Comparison of ENCODE assay signal across 18 cellular contexts in genomic region chr3:44930911-44931310, GRCh38. TPM values are rescaled to one million over a fixed set of nuclear protein-coding genes. Genes with fewer than 3 reads are reported as not detected.
A peak's percentile ranks its signal among the peaks of the same experiment; 100 is the strongest.
DNase-seq lines count a peak whose midpoint lies in the region; TF ChIP-seq lines count a peak whose summit lies in the region.
"Had no signal": no experiment of that assay in that cellular context is flagged by ENCODE, and none has a peak within 500 bp of the region (broad histone marks: within the 10 kb centered on the region; RNA-seq: fewer than 3 reads in every experiment).

No MANE protein-coding gene starts in this region.

- H3K9me3 ChIP-seq in parathyroid adenoma (ENCODE audit: control insufficient read depth, low read length) (no peaks in the 10 kb centered on the region), MG63 (no peaks in the 10 kb centered on the region)
- H3K9me3 ChIP-seq: A549, BLaER1 had no signal

- no peak overlapping the region for H2AFZ ChIP-seq in parathyroid adenoma
- H2AFZ ChIP-seq: GM23338 had no signal

- peaks cover 18% of the 10 kb centered on the region for H3K4me1 ChIP-seq in parathyroid adenoma
- H3K4me1 ChIP-seq: A549 had no signal

- H3K27ac ChIP-seq in parathyroid adenoma, result peak overlapping the region; percentile 2
- H3K27ac ChIP-seq: 22Rv1, A549, BLaER1 had no signal

- H3K4me3 Mint-ChIP-seq in T-helper 1 cell treated with Interleukin-12 subunit alpha and Interleukin-12 subunit beta and Interleukin-4 antibody, amounts not matched to agents 30 μg/mL and 1 μg/mL, for 36 hours, result no peak overlapping the region
- no peak overlapping the region for H3K4me3 Mint-ChIP-seq in nephron progenitor cell
- H3K4me3 Mint-ChIP-seq in activated T-helper 1 cell treated with anti-CD3 and anti-CD28 coated beads, Interleukin-12 subunit alpha, Interleukin-12 subunit beta, Interleukin-2, Interleukin-4 antibody, amounts not matched to agents 30 ng/mL and 10 ng/mL and 1 ng/mL, durations not matched to agents 14 hours and 24 hours and 36 hours, result no peak overlapping the region
- no peak overlapping the region for H3K4me3 Mint-ChIP-seq in activated CD4-positive, alpha-beta T cell treated with anti-CD3 and anti-CD28 coated beads, Interleukin-2, amount 10 ng/mL, durations not matched to agents 7 days and 5 days
- H3K4me3 Mint-ChIP-seq: CD14-positive monocyte; CD4-positive, alpha-beta memory T cell; GM23338 had no signal

- intact Hi-C loops in activated T-helper 1 cell treated with anti-CD3 and anti-CD28 coated beads, Interleukin-12 subunit alpha, Interleukin-12 subunit beta, Interleukin-2, Interleukin-4 antibody, amounts not matched to agents 30 ng/mL and 10 ng/mL and 1 ng/mL, durations not matched to agents 14 hours and 24 hours and 36 hours (cut with micrococcal nuclease), result no loop called here

- no peak overlapping the region for H3K4me2 ChIP-seq in parathyroid adenoma (ENCODE audit: low read length)
- H3K4me2 ChIP-seq: A549, BLaER1, GM23338 had no signal

- H3K36me3 Mint-ChIP-seq in T-helper 1 cell treated with Interleukin-12 subunit alpha and Interleukin-12 subunit beta and Interleukin-4 antibody, amounts not matched to agents 30 μg/mL and 1 μg/mL, for 36 hours (ENCODE audit: low read depth), result peaks cover 16% of the 10 kb centered on the region
- peaks cover 35% of the 10 kb centered on the region for H3K36me3 Mint-ChIP-seq in nephron progenitor cell (ENCODE audit: low read depth)
- H3K36me3 Mint-ChIP-seq in activated T-helper 1 cell treated with anti-CD3 and anti-CD28 coated beads, Interleukin-12 subunit alpha, Interleukin-12 subunit beta, Interleukin-2, Interleukin-4 antibody, amounts not matched to agents 30 ng/mL and 10 ng/mL and 1 ng/mL, durations not matched to agents 14 hours and 24 hours and 36 hours (ENCODE audit: low read depth), result peaks cover 18% of the 10 kb centered on the region
- H3K36me3 Mint-ChIP-seq in activated CD4-positive, alpha-beta T cell treated with anti-CD3 and anti-CD28 coated beads, Interleukin-2, amount 10 ng/mL, durations not matched to agents 7 days and 5 days (ENCODE audit: low read depth), result peaks cover 27% of the 10 kb centered on the region

- H3K27me3 ChIP-seq in parathyroid adenoma (ENCODE audit: control insufficient read depth, insufficient read depth, low read length), result no peaks in the 10 kb centered on the region
- no peaks in the 10 kb centered on the region for H3K27me3 ChIP-seq in MG63
- H3K27me3 ChIP-seq: BLaER1 had no signal

- DNase-seq in T-helper 1 cell (no peak), nephron progenitor cell (no peak), MG63 (no peak)
- no peak for DNase-seq in activated T-helper 1 cell treated with anti-CD3 and anti-CD28 coated beads, Interleukin-12 subunit alpha, Interleukin-12 subunit beta, Interleukin-2, Interleukin-4 antibody, amounts not matched to agents 30 ng/mL and 10 ng/mL and 1 ng/mL, durations not matched to agents 14 hours and 24 hours and 36 hours (ENCODE audit: low spot score)
- DNase-seq in activated CD4-positive, alpha-beta T cell treated with anti-CD3 and anti-CD28 coated beads, Interleukin-2, amount 10 ng/mL, durations not matched to agents 7 days and 5 days, result no peak
- DNase-seq: Calu3; CD4-positive, alpha-beta memory T cell; DMS79 treated with DMSO at 0.1 percent for 48 hours; GF-D8; HCEC 1CT had no signal

- H3K4me3 ChIP-seq in parathyroid adenoma (ENCODE audit: low read depth, low read length) (no peak overlapping the region), MG63 (no peak overlapping the region)
- H3K4me3 ChIP-seq: A549, BLaER1, GM23338 had no signal

- peaks cover 4% of the 10 kb centered on the region for H3K4me1 Mint-ChIP-seq in T-helper 1 cell treated with Interleukin-12 subunit alpha and Interleukin-12 subunit beta and Interleukin-4 antibody, amounts not matched to agents 30 μg/mL and 1 μg/mL, for 36 hours (ENCODE audit: low read depth)
- no peaks in the 10 kb centered on the region for H3K4me1 Mint-ChIP-seq in nephron progenitor cell
- peaks cover 5% of the 10 kb centered on the region for H3K4me1 Mint-ChIP-seq in activated T-helper 1 cell treated with anti-CD3 and anti-CD28 coated beads, Interleukin-12 subunit alpha, Interleukin-12 subunit beta, Interleukin-2, Interleukin-4 antibody, amounts not matched to agents 30 ng/mL and 10 ng/mL and 1 ng/mL, durations not matched to agents 14 hours and 24 hours and 36 hours (ENCODE audit: low read depth)
- peaks cover 14% of the 10 kb centered on the region for H3K4me1 Mint-ChIP-seq in activated CD4-positive, alpha-beta T cell treated with anti-CD3 and anti-CD28 coated beads, Interleukin-2, amount 10 ng/mL, durations not matched to agents 7 days and 5 days
- H3K4me1 Mint-ChIP-seq: CD14-positive monocyte had no signal

- H3K36me3 ChIP-seq in parathyroid adenoma (ENCODE audit: control insufficient read depth, insufficient read depth, low read length) (no peaks in the 10 kb centered on the region), MG63 (no peaks in the 10 kb centered on the region)

- H3K27ac Mint-ChIP-seq in T-helper 1 cell treated with Interleukin-12 subunit alpha and Interleukin-12 subunit beta and Interleukin-4 antibody, amounts not matched to agents 30 μg/mL and 1 μg/mL, for 36 hours, result peak overlapping the region; percentile 9
- peak overlapping the region; percentile 87 for H3K27ac Mint-ChIP-seq in nephron progenitor cell
- H3K27ac Mint-ChIP-seq in activated T-helper 1 cell treated with anti-CD3 and anti-CD28 coated beads, Interleukin-12 subunit alpha, Interleukin-12 subunit beta, Interleukin-2, Interleukin-4 antibody, amounts not matched to agents 30 ng/mL and 10 ng/mL and 1 ng/mL, durations not matched to agents 14 hours and 24 hours and 36 hours, result no peak overlapping the region
- no peak overlapping the region for H3K27ac Mint-ChIP-seq in activated CD4-positive, alpha-beta T cell treated with anti-CD3 and anti-CD28 coated beads, Interleukin-2, amount 10 ng/mL, durations not matched to agents 7 days and 5 days
- H3K27ac Mint-ChIP-seq: GM23338 had no signal

- no peak overlapping the region for H3K9ac ChIP-seq in parathyroid adenoma
- H3K9ac ChIP-seq: BLaER1 had no signal

- H3K9me3 Mint-ChIP-seq in T-helper 1 cell treated with Interleukin-12 subunit alpha and Interleukin-12 subunit beta and Interleukin-4 antibody, amounts not matched to agents 30 μg/mL and 1 μg/mL, for 36 hours, result no peaks in the 10 kb centered on the region
- no peaks in the 10 kb centered on the region for H3K9me3 Mint-ChIP-seq in nephron progenitor cell
- H3K9me3 Mint-ChIP-seq in activated T-helper 1 cell treated with anti-CD3 and anti-CD28 coated beads, Interleukin-12 subunit alpha, Interleukin-12 subunit beta, Interleukin-2, Interleukin-4 antibody, amounts not matched to agents 30 ng/mL and 10 ng/mL and 1 ng/mL, durations not matched to agents 14 hours and 24 hours and 36 hours, result no peaks in the 10 kb centered on the region
- H3K9me3 Mint-ChIP-seq in activated CD4-positive, alpha-beta T cell treated with anti-CD3 and anti-CD28 coated beads, Interleukin-2, amount 10 ng/mL, durations not matched to agents 7 days and 5 days, result no peaks in the 10 kb centered on the region
- H3K9me3 Mint-ChIP-seq: CD14-positive monocyte; CD4-positive, alpha-beta memory T cell; GM23338 had no signal

- TF ChIP-seq CTCF in nephron progenitor cell (IDR thresholded peaks at IDR 0.05) (no peak), parathyroid adenoma (IDR thresholded peaks at IDR 0.05) (no peak)

- CTCF ChIA-PET in activated CD4-positive, alpha-beta T cell treated with anti-CD3 and anti-CD28 coated beads, Interleukin-2, amount 10 ng/mL, durations not matched to agents 7 days and 5 days (lab: Charles Lee), result no interaction called here

- no peaks in the 10 kb centered on the region for H3K27me3 Mint-ChIP-seq in T-helper 1 cell treated with Interleukin-12 subunit alpha and Interleukin-12 subunit beta and Interleukin-4 antibody, amounts not matched to agents 30 μg/mL and 1 μg/mL, for 36 hours (ENCODE audit: low read depth)
- no peaks in the 10 kb centered on the region for H3K27me3 Mint-ChIP-seq in nephron progenitor cell (ENCODE audit: low read depth, poor library complexity)
- H3K27me3 Mint-ChIP-seq in activated T-helper 1 cell treated with anti-CD3 and anti-CD28 coated beads, Interleukin-12 subunit alpha, Interleukin-12 subunit beta, Interleukin-2, Interleukin-4 antibody, amounts not matched to agents 30 ng/mL and 10 ng/mL and 1 ng/mL, durations not matched to agents 14 hours and 24 hours and 36 hours (ENCODE audit: insufficient read depth), result no peaks in the 10 kb centered on the region
- H3K27me3 Mint-ChIP-seq in activated CD4-positive, alpha-beta T cell treated with anti-CD3 and anti-CD28 coated beads, Interleukin-2, amount 10 ng/mL, durations not matched to agents 7 days and 5 days, result no peaks in the 10 kb centered on the region
- H3K27me3 Mint-ChIP-seq: CD4-positive, alpha-beta memory T cell had no signal

- H3K79me2 ChIP-seq in parathyroid adenoma, result peaks cover 3% of the 10 kb centered on the region

- POLR2A ChIA-PET in activated CD4-positive, alpha-beta T cell treated with anti-CD3 and anti-CD28 coated beads, Interleukin-2, amount 10 ng/mL, durations not matched to agents 7 days and 5 days (lab: Charles Lee), result no interaction called here

RNA-seq across cellular contexts. Expression of gene ZDHHC3, which starts 45.1 kb away (rescaled TPM):
- 26.1 and 28.5 TPM in 2 replicates for total RNA-seq in MG63 (2014; rRNA removed; shearing (Covaris generic); ENCODE audit: low replicate concordance)
- 46.6 and 47.5 TPM in 2 replicates for total RNA-seq in activated T-helper 1 cell treated with anti-CD3 and anti-CD28 coated beads, Interleukin-12 subunit alpha, Interleukin-12 subunit beta, Interleukin-2, Interleukin-4 antibody, amounts not matched to agents 30 ng/mL and 10 ng/mL and 1 ng/mL, durations not matched to agents 14 hours and 24 hours and 36 hours
- total RNA-seq in activated CD4-positive, alpha-beta T cell treated with anti-CD3 and anti-CD28 coated beads, Interleukin-2, amount 10 ng/mL, durations not matched to agents 7 days and 5 days, result 10 to 100 TPM; 47.5 to 50.7 TPM

RNA-seq across cellular contexts. Expression of gene EXOSC7, which starts 45.1 kb away (rescaled TPM):
- total RNA-seq in MG63 (2014; rRNA removed; shearing (Covaris generic); ENCODE audit: low replicate concordance), result 22.4 and 44.3 TPM in 2 replicates
- total RNA-seq in activated T-helper 1 cell treated with anti-CD3 and anti-CD28 coated beads, Interleukin-12 subunit alpha, Interleukin-12 subunit beta, Interleukin-2, Interleukin-4 antibody, amounts not matched to agents 30 ng/mL and 10 ng/mL and 1 ng/mL, durations not matched to agents 14 hours and 24 hours and 36 hours, result 93.6 and 94.4 TPM in 2 replicates
- 10 to 100 TPM; 35.8 to 40.2 TPM for total RNA-seq in activated CD4-positive, alpha-beta T cell treated with anti-CD3 and anti-CD28 coated beads, Interleukin-2, amount 10 ng/mL, durations not matched to agents 7 days and 5 days

RNA-seq across cellular contexts. Expression of gene TGM4, which starts 56.5 kb away (rescaled TPM):
- 0.43 TPM in 1 of 2 replicates, not detected in the other for total RNA-seq in MG63 (2014; rRNA removed; shearing (Covaris generic); ENCODE audit: low replicate concordance)
- not detected in 2 replicates for total RNA-seq in activated T-helper 1 cell treated with anti-CD3 and anti-CD28 coated beads, Interleukin-12 subunit alpha, Interleukin-12 subunit beta, Interleukin-2, Interleukin-4 antibody, amounts not matched to agents 30 ng/mL and 10 ng/mL and 1 ng/mL, durations not matched to agents 14 hours and 24 hours and 36 hours
- not detected for total RNA-seq in activated CD4-positive, alpha-beta T cell treated with anti-CD3 and anti-CD28 coated beads, Interleukin-2, amount 10 ng/mL, durations not matched to agents 7 days and 5 days
- total RNA-seq: CD4-positive, alpha-beta memory T cell; GM23338; HT-29 had no signal

Comparison
In these comparisons a context has a peak if more than half of its experiments do, and no peak if none do; other contexts are left out.
1. H3K27ac Mint-ChIP-seq: peak in T-helper 1 cell treated with Interleukin-12 subunit alpha and Interleukin-12 subunit beta and Interleukin-4 antibody, amounts not matched to agents 30 μg/mL and 1 μg/mL, for 36 hours (single experiment) and nephron progenitor cell (single experiment); none in activated T-helper 1 cell treated with anti-CD3 and anti-CD28 coated beads, Interleukin-12 subunit alpha, Interleukin-12 subunit beta, Interleukin-2, Interleukin-4 antibody, amounts not matched to agents 30 ng/mL and 10 ng/mL and 1 ng/mL, durations not matched to agents 14 hours and 24 hours and 36 hours (single experiment) and activated CD4-positive, alpha-beta T cell treated with anti-CD3 and anti-CD28 coated beads, Interleukin-2, amount 10 ng/mL, durations not matched to agents 7 days and 5 days (single experiment).